21 cellular contexts compared by ENCODE assay signal in genomic region chr11:67500818-67501584, GRCh38. TPM values are rescaled to one million over a fixed set of nuclear protein-coding genes. Genes with fewer than 3 reads are reported as not detected.
A peak's percentile ranks its signal among the peaks of the same experiment; 100 is the strongest.
DNase-seq lines count a peak whose midpoint lies in the region; ATAC-seq, FAIRE-seq and TF ChIP-seq lines count a peak whose summit lies in the region.
"Had no signal": no experiment of that assay in that cellular context is flagged by ENCODE, and none has a peak within 500 bp of the region (broad histone marks: within the 10 kb centered on the region; RNA-seq: fewer than 3 reads in every experiment).

No MANE protein-coding gene starts in this region.

- no peak for TF ChIP-seq POLR2A in A549 (IDR thresholded peaks at IDR 0.05; ENCODE audit: low read length)
- TF ChIP-seq POLR2A in suprapubic skin (IDR thresholded peaks at IDR 0.05) = no peak

- DNase-seq in A549 (ENCODE audit: low read depth in 1 of 2, low spot score in 1 of 2) = no peak
- no peak for DNase-seq in CD4-positive, alpha-beta memory T cell
- peak; percentile 85 for DNase-seq in NOMO-1 treated with DMSO at 0.1 percent for 48 hours (lab: John Stamatoyannopoulos, UW; ENCODE audit: unreplicated experiment)
- peak; percentile 39 for DNase-seq in bronchial epithelial cell (ENCODE audit: low read depth)
- DNase-seq in suprapubic skin (ENCODE audit: low spot score in 2 of 2) = no peak
- no peak for DNase-seq in stimulated activated naive CD8-positive, alpha-beta T cell treated with anti-CD3 and anti-CD28 coated beads, Interleukin-15, Interleukin-2, amounts not matched to agents 100 U/mL and 50 U/mL, for 24 hours
- DNase-seq: activated T-cell treated with anti-CD3 and anti-CD28 coated beads, Interleukin-2, amount 50 U/mL, for 4 hours; body of pancreas; DMS79; GOT3; NCI-H446 treated with DMSO at 0.1 percent for 48 hours; PC-3; stimulated activated naive CD8-positive, alpha-beta T cell treated with anti-CD3 and anti-CD28 coated beads, Interleukin-15, amount 100 ng/mL, for 72 hours had no signal

- H3K4me1 ChIP-seq in A549 = peaks cover 17% of the 10 kb centered on the region
- peaks cover 35% of the 10 kb centered on the region for H3K4me1 ChIP-seq in CD4-positive, alpha-beta memory T cell (ENCODE audit: insufficient read depth, low read length)
- peaks cover 25% of the 10 kb centered on the region for H3K4me1 ChIP-seq in suprapubic skin

- WGBS in A549 (ENCODE audit: missing lambda C conversion rate) = 91% methylated on average over 8 of the region's 8 CpGs
- 90% methylated on average over 8 of the region's 8 CpGs for WGBS in suprapubic skin

- TF ChIP-seq CTCF in A549 (IDR thresholded peaks at IDR 0.05) = no peak
- no peak for TF ChIP-seq CTCF in bronchial epithelial cell (IDR thresholded peaks at IDR 0.05; ENCODE audit: insufficient read depth, low read length, severe bottlenecking)
- TF ChIP-seq CTCF in suprapubic skin (IDR thresholded peaks at IDR 0.05) = no peak

- TF ChIP-seq EP300 in A549 (IDR thresholded peaks at IDR 0.05) = no peak
- TF ChIP-seq EP300 in suprapubic skin (IDR thresholded peaks at IDR 0.05) = no peak

- TF ChIP-seq RAD21 in A549 (conservative IDR thresholded peaks at IDR 0.05 in 1 of 2, IDR thresholded peaks at IDR 0.05 in 1 of 2) = no peak

- no peak overlapping the region for H3K4me2 ChIP-seq in A549
- H3K4me2 ChIP-seq: smooth muscle cell had no signal

- POLR2A ChIA-PET in A549 (lab: Yijun Ruan, JAX) = interaction anchor here (1.2 kb wide), 1 partner anchor 99 kb away, joined by 4 read pairs; the partner anchor contains the start of gene PPP1CA
- POLR2A ChIA-PET in CD4-positive, alpha-beta memory T cell (lab: Charles Lee; ENCODE audit: partially characterized antibody) = interaction anchor here (0.6 to 8.7 kb wide), 8 partner anchors 9 to 158 kb away, joined by 3 to 124 read pairs (median 5); partner anchors contain the start of genes AIP, PPP1CA and TBC1D10C

- H3K4me3 ChIP-seq in A549 = no peak overlapping the region
- no peak overlapping the region for H3K4me3 ChIP-seq in CD4-positive, alpha-beta memory T cell (ENCODE audit: low read length in 2 of 2)
- no peak overlapping the region for H3K4me3 ChIP-seq in bronchial epithelial cell (ENCODE audit: low read depth, low read length)
- H3K4me3 ChIP-seq in suprapubic skin = no peak overlapping the region
- H3K4me3 ChIP-seq: body of pancreas, left lung, smooth muscle cell, vagina had no signal

- ATAC-seq in A549 (no peak), GM18867 (IDR thresholded peaks at IDR 0.05; ENCODE audit: unreplicated experiment) (no peak), HG02885 (IDR thresholded peaks at IDR 0.05; ENCODE audit: poor library complexity, unreplicated experiment) (no peak)
- ATAC-seq in stimulated activated naive CD8-positive, alpha-beta T cell treated with anti-CD3 and anti-CD28 coated beads, Interleukin-15, Interleukin-2, amounts not matched to agents 100 U/mL and 50 U/mL, for 24 hours = no peak
- ATAC-seq: activated T-cell treated with anti-CD3 and anti-CD28 coated beads, Interleukin-2, amount 50 U/mL, for 4 hours; body of pancreas; left lung; PC-3; stimulated activated naive CD8-positive, alpha-beta T cell treated with anti-CD3 and anti-CD28 coated beads, Interleukin-15, amount 100 ng/mL, for 72 hours had no signal

- no peaks in the 10 kb centered on the region for H3K27me3 Mint-ChIP-seq in CD4-positive, alpha-beta memory T cell
- H3K27me3 Mint-ChIP-seq: stimulated activated naive CD8-positive, alpha-beta T cell treated with anti-CD3 and anti-CD28 coated beads, Interleukin-15, amount 100 ng/mL, for 72 hours had no signal

- H3K9me3 ChIP-seq in A549 (no peaks in the 10 kb centered on the region), suprapubic skin (no peaks in the 10 kb centered on the region)
- H3K9me3 ChIP-seq in CD4-positive, alpha-beta memory T cell (ENCODE audit: control insufficient read depth in 1 of 2, low read length in 2 of 2) = no peaks in the 10 kb centered on the region
- H3K9me3 ChIP-seq: body of pancreas, left lung, vagina had no signal

- intact Hi-C loops in CD4-positive, alpha-beta memory T cell (cut with micrococcal nuclease) = no loop called here

- H3K4me1 Mint-ChIP-seq in CD4-positive, alpha-beta memory T cell = peaks cover 16 to 37% (median 24%) of the 10 kb centered on the region in 4 donors

- peaks cover 0 to 2% (median 0%) of the 10 kb centered on the region in 8 donors for H3K9me3 Mint-ChIP-seq in CD4-positive, alpha-beta memory T cell
- H3K9me3 Mint-ChIP-seq: activated T-cell treated with anti-CD3 and anti-CD28 coated beads, Interleukin-2, amount 50 U/mL, for 4 hours; stimulated activated naive CD8-positive, alpha-beta T cell treated with anti-CD3 and anti-CD28 coated beads, Interleukin-15, amount 100 ng/mL, for 72 hours had no signal

- no peaks in the 10 kb centered on the region for H3K27me3 ChIP-seq in CD4-positive, alpha-beta memory T cell (ENCODE audit: insufficient read depth, low read length)
- H3K27me3 ChIP-seq in bronchial epithelial cell (ENCODE audit: control insufficient read depth, insufficient read depth, low read length) = no peaks in the 10 kb centered on the region
- H3K27me3 ChIP-seq in suprapubic skin = no peaks in the 10 kb centered on the region
- H3K27me3 ChIP-seq: body of pancreas, vagina had no signal

- H3K27ac ChIP-seq in A549 (no peak overlapping the region), suprapubic skin (no peak overlapping the region)
- H3K27ac ChIP-seq in CD4-positive, alpha-beta memory T cell (ENCODE audit: low read depth, low read length) = peak overlapping the region; percentile 17
- H3K27ac ChIP-seq: body of pancreas, left lung, vagina had no signal

- CTCF ChIA-PET in A549 (lab: Yijun Ruan, JAX) = interaction anchor here (0.8 to 1.2 kb wide), 4 partner anchors 9 to 150 kb away, joined by 3 read pairs; no protein-coding TSS in a partner anchor
- CTCF ChIA-PET in CD4-positive, alpha-beta memory T cell (lab: Charles Lee; ENCODE audit: partially characterized antibody) = no interaction called here

- H3K36me3 Mint-ChIP-seq in CD4-positive, alpha-beta memory T cell = peaks cover 12 to 48% of the 10 kb centered on the region in 2 donors

- H3K27ac Mint-ChIP-seq in CD4-positive, alpha-beta memory T cell = peak overlapping the region in 6 of 7 donors; percentile 26 to 87 (median 66)
- H3K27ac Mint-ChIP-seq: progenitor cell of endocrine pancreas; stimulated activated naive CD8-positive, alpha-beta T cell treated with anti-CD3 and anti-CD28 coated beads, Interleukin-15, amount 100 ng/mL, for 72 hours had no signal

- peaks cover 32% of the 10 kb centered on the region for H3K36me3 ChIP-seq in CD4-positive, alpha-beta memory T cell (ENCODE audit: insufficient read depth, low read length)
- H3K36me3 ChIP-seq in bronchial epithelial cell (ENCODE audit: control insufficient read depth, insufficient read depth, low read length) (peaks cover 34% of the 10 kb centered on the region), suprapubic skin (peaks cover 22% of the 10 kb centered on the region)

- FAIRE-seq in A549 (lab: Jason Lieb, UNC) (no peak), bronchial epithelial cell (lab: Jason Lieb, UNC) (peak; percentile 23)

- peak overlapping the region in 2 of 8 donors; percentile 30 to 64 for H3K4me3 Mint-ChIP-seq in CD4-positive, alpha-beta memory T cell
- H3K4me3 Mint-ChIP-seq: activated T-cell treated with anti-CD3 and anti-CD28 coated beads, Interleukin-2, amount 50 U/mL, for 4 hours; stimulated activated naive CD8-positive, alpha-beta T cell treated with anti-CD3 and anti-CD28 coated beads, Interleukin-15, amount 100 ng/mL, for 72 hours had no signal

RNA-seq across cellular contexts. Expression of gene PITPNM1, which starts 4.2 kb away (rescaled TPM):
- polyA plus RNA-seq in A549 (2011; rRNA removed) = 13.0 and 14.2 TPM in 2 replicates
- polyA plus RNA-seq in A549 (2012; cell fraction: cytosol; rRNA removed) = 33.7 and 52.0 TPM in 2 replicates
- polyA plus RNA-seq in A549 (2012; cell fraction: nucleus; rRNA removed) = 128 and 212 TPM in 2 replicates
- polyA plus RNA-seq in A549 (2017; fragmentation: RNase III; extraction: RNeasy Plus Mini Kit Qiagen cat#74134 plus additional on column Dnase treatment) = 32.6 to 42.0 TPM (median 36.4 TPM) in 3 replicates
- polyA minus RNA-seq in A549 (2011; rRNA and poly(A)+ RNA removed) = 19.4 and 20.1 TPM in 2 replicates
- total RNA-seq in CD4-positive, alpha-beta memory T cell = 100 to 1,000 TPM; 137 to 143 TPM
- polyA plus RNA-seq in CD4-positive, alpha-beta memory T cell = 10 to 100 TPM; 15.0 to 43.6 TPM
- 17.4 and 23.7 TPM in 2 replicates for total RNA-seq in bronchial epithelial cell
- total RNA-seq in suprapubic skin = 10 to 100 TPM; 12.4 to 25.7 (median 19.7) TPM

RNA-seq across cellular contexts. Expression of gene CDK2AP2, which starts 7.0 kb away (rescaled TPM):
- 36.6 and 38.7 TPM in 2 replicates for polyA plus RNA-seq in A549 (2011; rRNA removed)
- polyA plus RNA-seq in A549 (2012; cell fraction: cytosol; rRNA removed) = 109 and 128 TPM in 2 replicates
- polyA plus RNA-seq in A549 (2012; cell fraction: nucleus; rRNA removed) = 112 and 113 TPM in 2 replicates
- 47.8 to 53.1 TPM (median 51.3 TPM) in 3 replicates for polyA plus RNA-seq in A549 (2017; fragmentation: RNase III; extraction: RNeasy Plus Mini Kit Qiagen cat#74134 plus additional on column Dnase treatment)
- polyA minus RNA-seq in A549 (2011; rRNA and poly(A)+ RNA removed) = 50.8 and 61.9 TPM in 2 replicates
- 10 to 100 TPM; 85.8 to 86.0 TPM for total RNA-seq in CD4-positive, alpha-beta memory T cell
- 100 to 1,000 TPM in 1 of 2 donors, 10 to 100 TPM in 1; 83.3 to 152 TPM for polyA plus RNA-seq in CD4-positive, alpha-beta memory T cell
- 19.0 and 21.6 TPM in 2 replicates for total RNA-seq in bronchial epithelial cell
- 10 to 100 TPM; 16.7 to 44.6 (median 30.9) TPM for total RNA-seq in suprapubic skin

RNA-seq across cellular contexts. Expression of gene AIP, which starts 18.2 kb away (rescaled TPM):
- 50.8 and 56.3 TPM in 2 replicates for polyA plus RNA-seq in A549 (2011; rRNA removed)
- polyA plus RNA-seq in A549 (2012; cell fraction: cytosol; rRNA removed) = 125 and 129 TPM in 2 replicates
- 104 and 133 TPM in 2 replicates for polyA plus RNA-seq in A549 (2012; cell fraction: nucleus; rRNA removed)
- 57.1 to 74.1 TPM (median 68.8 TPM) in 3 replicates for polyA plus RNA-seq in A549 (2017; fragmentation: RNase III; extraction: RNeasy Plus Mini Kit Qiagen cat#74134 plus additional on column Dnase treatment)
- polyA minus RNA-seq in A549 (2011; rRNA and poly(A)+ RNA removed) = 46.6 and 51.7 TPM in 2 replicates
- total RNA-seq in CD4-positive, alpha-beta memory T cell = 100 to 1,000 TPM; 131 to 132 TPM
- 100 to 1,000 TPM; 152 to 185 TPM for polyA plus RNA-seq in CD4-positive, alpha-beta memory T cell
- 51.6 and 85.3 TPM in 2 replicates for total RNA-seq in bronchial epithelial cell
- 10 to 100 TPM; 30.5 to 58.4 (median 42.2) TPM for total RNA-seq in suprapubic skin

RNA-seq across cellular contexts. Expression of gene CABP2, which starts 22.2 kb away (rescaled TPM):
- polyA plus RNA-seq in A549 (2011; rRNA removed) (not detected in 2 replicates), A549 (2017; fragmentation: RNase III; extraction: RNeasy Plus Mini Kit Qiagen cat#74134 plus additional on column Dnase treatment) (not detected in 3 replicates)
- not detected in 2 replicates for polyA plus RNA-seq in A549 (2012; cell fraction: cytosol; rRNA removed)
- not detected in 2 replicates for polyA plus RNA-seq in A549 (2012; cell fraction: nucleus; rRNA removed)
- polyA minus RNA-seq in A549 (2011; rRNA and poly(A)+ RNA removed) = not detected in 2 replicates
- not detected for total RNA-seq in CD4-positive, alpha-beta memory T cell
- polyA plus RNA-seq in CD4-positive, alpha-beta memory T cell = not detected
- total RNA-seq in bronchial epithelial cell (not detected in 2 replicates), suprapubic skin (not detected)
- total RNA-seq: activated T-cell treated with anti-CD3 and anti-CD28 coated beads, Interleukin-2, amount 50 U/mL, for 4 hours; body of pancreas; dermis microvascular lymphatic vessel endothelial cell; fibroblast of lung; left lung; PC-3; progenitor cell of endocrine pancreas; smooth muscle cell; vagina had no signal
- polyA plus RNA-seq: fibroblast of lung, smooth muscle cell had no signal

RNA-seq across cellular contexts. Expression of gene TMEM134, which starts 31.9 kb away (rescaled TPM):
- polyA plus RNA-seq in A549 (2011; rRNA removed) (18.1 and 18.8 TPM in 2 replicates), A549 (2017; fragmentation: RNase III; extraction: RNeasy Plus Mini Kit Qiagen cat#74134 plus additional on column Dnase treatment) (18.0 to 20.6 TPM (median 18.9 TPM) in 3 replicates)
- 53.7 and 68.8 TPM in 2 replicates for polyA plus RNA-seq in A549 (2012; cell fraction: cytosol; rRNA removed)
- polyA plus RNA-seq in A549 (2012; cell fraction: nucleus; rRNA removed) = 69.2 and 78.1 TPM in 2 replicates
- 5.1 and 6.6 TPM in 2 replicates for polyA minus RNA-seq in A549 (2011; rRNA and poly(A)+ RNA removed)
- 10 to 100 TPM; 90.1 to 99.1 TPM for total RNA-seq in CD4-positive, alpha-beta memory T cell
- polyA plus RNA-seq in CD4-positive, alpha-beta memory T cell = 100 to 1,000 TPM; 152 to 162 TPM
- total RNA-seq in bronchial epithelial cell (38.2 and 48.9 TPM in 2 replicates), suprapubic skin (100 to 1,000 TPM; 131 to 376 (median 207) TPM)

Comparison
In these comparisons a context has a peak if more than half of its experiments do, and no peak if none do; other contexts are left out.
1. DNase-seq: peak in NOMO-1 treated with DMSO at 0.1 percent for 48 hours (single experiment) and bronchial epithelial cell (single experiment); none in A549 (0 of 2), CD4-positive, alpha-beta memory T cell (0 of 5), suprapubic skin (0 of 2) and stimulated activated naive CD8-positive, alpha-beta T cell treated with anti-CD3 and anti-CD28 coated beads, Interleukin-15, Interleukin-2, amounts not matched to agents 100 U/mL and 50 U/mL, for 24 hours (single experiment).